In genomic region chr2:172693529-172694185, GRCh38 we compare ENCODE assay signal across 9 cellular contexts. TPM values are rescaled to one million over a fixed set of nuclear protein-coding genes. Genes with fewer than 3 reads are reported as not detected.
A peak's percentile ranks its signal among the peaks of the same experiment; 100 is the strongest.
DNase-seq lines count a peak whose midpoint lies in the region; ATAC-seq and TF ChIP-seq lines count a peak whose summit lies in the region.
"Had no signal": no experiment of that assay in that cellular context is flagged by ENCODE, and none has a peak within 500 bp of the region (broad histone marks: within the 10 kb centered on the region; RNA-seq: fewer than 3 reads in every experiment).

No MANE protein-coding gene starts in this region.

- peak; percentile 12 to 19 for ATAC-seq in CD4-positive, CD25-positive, alpha-beta regulatory T cell (ENCODE audit: low read depth in 2 of 2)
- ATAC-seq in T-helper 17 cell (no peak), GM21367 (IDR thresholded peaks at IDR 0.05; ENCODE audit: unreplicated experiment) (no peak)

- H3K9ac ChIP-seq in endodermal cell (ENCODE audit: extremely low read depth, low read length, poor library complexity, severe bottlenecking), result no peak overlapping the region
- H3K9ac ChIP-seq: parathyroid adenoma had no signal

- H3K36me3 Mint-ChIP-seq in CD4-positive, CD25-positive, alpha-beta regulatory T cell, result no peaks in the 10 kb centered on the region
- H3K36me3 Mint-ChIP-seq in T-helper 17 cell (ENCODE audit: low read depth) (peaks cover 3% of the 10 kb centered on the region), endodermal cell (ENCODE audit: low read depth) (no peaks in the 10 kb centered on the region)

- 84 to 85% methylated on average over 3 to 6 of the region's 7 CpGs for WGBS in endodermal cell (ENCODE audit: insufficient coverage in 1 of 2, insufficient read length in 1 of 2), 2 experiments

- peaks cover 6% of the 10 kb centered on the region for H3K27me3 Mint-ChIP-seq in CD4-positive, CD25-positive, alpha-beta regulatory T cell
- H3K27me3 Mint-ChIP-seq in T-helper 17 cell (peaks cover 25% of the 10 kb centered on the region), endodermal cell (ENCODE audit: insufficient read depth) (no peaks in the 10 kb centered on the region)

- H3K4me3 ChIP-seq in CD4-positive, CD25-positive, alpha-beta regulatory T cell (ENCODE audit: low read depth, low read length), result peak overlapping the region; percentile 29
- H3K4me3 ChIP-seq in foreskin fibroblast (ENCODE audit: low read depth in 1 of 2, low read length in 2 of 2) (no peak overlapping the region), endodermal cell (ENCODE audit: low read length) (no peak overlapping the region)

- peaks cover 0 to 2% (median 0%) of the 10 kb centered on the region in 7 donors for H3K9me3 Mint-ChIP-seq in CD4-positive, CD25-positive, alpha-beta regulatory T cell
- peaks cover 21% of the 10 kb centered on the region for H3K9me3 Mint-ChIP-seq in endodermal cell

- no peak overlapping the region for H3K27ac ChIP-seq in CD4-positive, CD25-positive, alpha-beta regulatory T cell (ENCODE audit: insufficient read depth, low read length, poor library complexity, severe bottlenecking)
- H3K27ac ChIP-seq in endodermal cell (ENCODE audit: low read depth, low read length), result no peak overlapping the region
- H3K27ac ChIP-seq: parathyroid adenoma had no signal

- peaks cover 6 to 37% (median 20%) of the 10 kb centered on the region in 4 donors for H3K4me1 Mint-ChIP-seq in CD4-positive, CD25-positive, alpha-beta regulatory T cell
- H3K4me1 Mint-ChIP-seq in T-helper 17 cell (peaks cover 14% of the 10 kb centered on the region), endodermal cell (no peaks in the 10 kb centered on the region)

- DNase-seq in CD4-positive, CD25-positive, alpha-beta regulatory T cell, result peak in 1 of 3 donors; percentile 54
- DNase-seq in HT1080 (ENCODE audit: low read depth) (peak; percentile 63), T-helper 17 cell (no peak), foreskin fibroblast (peak; percentile 62 to 76), endodermal cell (no peak), NCI-H2196 treated with DMSO at 0.1 percent for 48 hours (lab: John Stamatoyannopoulos, UW; ENCODE audit: unreplicated experiment) (no peak)
- DNase-seq in stimulated activated CD4-positive, alpha-beta T cell treated with anti-CD3 and anti-CD28 coated beads, Interleukin-2, amount 100 ng/mL, for 48 hours, result no peak

- no peak for TF ChIP-seq CTCF in foreskin fibroblast (IDR thresholded peaks at IDR 0.05; ENCODE audit: low read depth, low read length)
- TF ChIP-seq CTCF in endodermal cell (conservative IDR thresholded peaks at IDR 0.05), result no peak

- H3K27me3 ChIP-seq in CD4-positive, CD25-positive, alpha-beta regulatory T cell (ENCODE audit: control insufficient read depth, insufficient read depth, low read length), result peaks cover 3% of the 10 kb centered on the region
- no peaks in the 10 kb centered on the region for H3K27me3 ChIP-seq in endodermal cell (ENCODE audit: control insufficient read depth, insufficient read depth, low read length, poor library complexity, severe bottlenecking)

- H3K27ac Mint-ChIP-seq in CD4-positive, CD25-positive, alpha-beta regulatory T cell, result peak overlapping the region in 2 of 3 donors; percentile 78 to 92
- H3K27ac Mint-ChIP-seq in T-helper 17 cell (peak overlapping the region; percentile 67), endodermal cell (no peak overlapping the region)

- no peaks in the 10 kb centered on the region for H3K36me3 ChIP-seq in CD4-positive, CD25-positive, alpha-beta regulatory T cell (ENCODE audit: control insufficient read depth, insufficient read depth, low read length)
- H3K36me3 ChIP-seq in endodermal cell (ENCODE audit: control insufficient read depth, insufficient read depth, low read length), result no peaks in the 10 kb centered on the region

- peak overlapping the region in 3 of 4 donors; percentile 1 to 76 (median 71) for H3K4me3 Mint-ChIP-seq in CD4-positive, CD25-positive, alpha-beta regulatory T cell
- H3K4me3 Mint-ChIP-seq in T-helper 17 cell, result no peak overlapping the region
- no peak overlapping the region for H3K4me3 Mint-ChIP-seq in endodermal cell

- H3K4me1 ChIP-seq in CD4-positive, CD25-positive, alpha-beta regulatory T cell (ENCODE audit: control insufficient read depth, insufficient read depth, low read length, poor library complexity, severe bottlenecking), result no peaks in the 10 kb centered on the region
- H3K4me1 ChIP-seq in endodermal cell (ENCODE audit: control insufficient read depth, insufficient read depth, low read length), result no peaks in the 10 kb centered on the region
- H3K4me1 ChIP-seq: parathyroid adenoma had no signal

- no peaks in the 10 kb centered on the region for H3K9me3 ChIP-seq in CD4-positive, CD25-positive, alpha-beta regulatory T cell (ENCODE audit: control insufficient read depth in 2 of 2, low read length in 2 of 2)
- no peaks in the 10 kb centered on the region for H3K9me3 ChIP-seq in T-helper 17 cell (ENCODE audit: control insufficient read depth, low read length, poor library complexity, severe bottlenecking)
- H3K9me3 ChIP-seq in endodermal cell (ENCODE audit: control insufficient read depth, low read length), result no peaks in the 10 kb centered on the region

RNA-seq across cellular contexts. Expression of gene RAPGEF4, which starts 42.0 kb away (rescaled TPM):
- 1.4 TPM for total RNA-seq in CD4-positive, CD25-positive, alpha-beta regulatory T cell
- not detected for polyA plus RNA-seq in CD4-positive, CD25-positive, alpha-beta regulatory T cell
- 0.07 and 0.18 TPM in 2 replicates for total RNA-seq in HT1080 (2014; rRNA removed; shearing (Covaris generic))
- 0.05 and 0.24 TPM in 2 replicates for polyA plus RNA-seq in HT1080 (2015; cell fraction: cytosol; rRNA removed)
- 0.53 and 1.3 TPM in 2 replicates for polyA plus RNA-seq in HT1080 (2015; cell fraction: nucleus; rRNA removed)
- total RNA-seq in T-helper 17 cell (under 1 TPM; 0.26 to 0.32 TPM), endodermal cell (under 1 TPM; 0.77 to 0.88 TPM)
- 3.6 TPM for polyA plus RNA-seq in endodermal cell (2013, experiment 1 of 2)
- 3.8 TPM for polyA plus RNA-seq in endodermal cell (2013, experiment 2 of 2)

Comparison
In these comparisons a context has a peak if more than half of its experiments do, and no peak if none do; other contexts are left out.
1. ATAC-seq: peak in CD4-positive, CD25-positive, alpha-beta regulatory T cell (2 of 2); none in T-helper 17 cell (single experiment) and GM21367 (single experiment).
2. DNase-seq: peak in HT1080 (single experiment) and foreskin fibroblast (2 of 2); none in T-helper 17 cell (0 of 3), endodermal cell (single experiment), stimulated activated CD4-positive, alpha-beta T cell treated with anti-CD3 and anti-CD28 coated beads, Interleukin-2, amount 100 ng/mL, for 48 hours (0 of 2) and NCI-H2196 treated with DMSO at 0.1 percent for 48 hours (single experiment).
3. H3K4me3 Mint-ChIP-seq: peak in CD4-positive, CD25-positive, alpha-beta regulatory T cell (3 of 4); none in T-helper 17 cell (single experiment) and endodermal cell (single experiment).